1 cellular context compared by ENCODE assay signal in the genomic region with DNA sequence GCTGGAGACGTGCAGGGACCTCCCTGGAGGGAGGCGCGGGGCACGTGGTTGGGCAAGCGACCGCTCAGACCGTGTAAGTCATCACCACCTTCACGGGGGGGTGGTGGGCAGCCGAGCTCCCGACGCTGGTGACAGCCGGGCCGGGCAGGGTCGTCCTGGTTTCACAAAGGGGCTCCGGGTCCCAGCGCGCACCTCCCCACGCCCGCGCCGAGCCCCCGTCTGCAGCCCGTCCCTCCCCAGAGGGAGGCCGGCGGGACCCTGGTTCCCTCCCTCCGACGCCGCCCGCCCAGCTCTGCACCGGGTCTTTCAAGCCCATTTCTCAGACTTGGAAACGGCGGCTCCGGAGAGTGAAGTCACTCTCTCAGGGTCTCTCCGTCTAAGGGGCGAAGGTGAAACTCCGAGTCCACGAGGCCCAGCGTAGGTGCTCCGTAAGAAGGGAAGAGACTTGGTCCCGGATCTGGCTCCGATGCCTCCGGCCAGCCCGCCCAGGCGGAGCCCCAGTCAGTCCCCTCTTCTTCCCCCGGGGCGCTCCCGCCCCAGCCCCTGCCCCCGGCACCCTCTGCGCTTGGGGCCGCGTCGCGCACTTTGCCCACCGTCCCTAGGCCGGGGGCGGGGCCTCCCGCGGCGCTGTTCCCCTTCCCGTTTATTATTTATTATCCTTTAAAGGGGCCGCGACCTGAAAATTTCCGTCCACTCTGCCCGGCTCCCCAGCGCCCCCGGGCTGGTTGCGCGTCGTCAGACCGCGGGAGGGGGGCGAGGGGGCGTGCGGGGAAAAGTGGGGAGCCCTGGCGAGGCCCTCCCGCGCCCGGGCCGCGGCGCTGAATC.
TF ChIP-seq lines count a peak whose summit lies in the region.

No MANE protein-coding gene starts in this region.

TF ChIP-seq in HepG2, 621 proteins besides CTCF, POLR2A, EP300 and RAD21 (continues in another document):
- no peak for TF ChIP-seq DMTF1 (CRISPR knock-in tag; IDR thresholded peaks at IDR 0.05)
- peak; percentile 84 for TF ChIP-seq FOSL2 (CRISPR knock-in tag; IDR thresholded peaks at IDR 0.05)
- peak; percentile 95 for TF ChIP-seq SRSF1 (optimal IDR thresholded peaks at IDR 0.05; ENCODE audit: low read depth, low read length)
- 0 out of 2 replicates have a peak, but pooled peaks have one; percentile 62 for TF ChIP-seq ZFP36L2 (CRISPR knock-in tag; IDR thresholded peaks at IDR 0.05)
- TF ChIP-seq MLX (CRISPR knock-in tag; IDR thresholded peaks at IDR 0.05), result no peak
- TF ChIP-seq GABPB1 (CRISPR knock-in tag; IDR thresholded peaks at IDR 0.05), result peak; percentile 65
- TF ChIP-seq THAP7 (CRISPR knock-in tag; IDR thresholded peaks at IDR 0.05), result peak; percentile 22; the same call in 1 of the 2 replicates
- TF ChIP-seq SKI (IDR thresholded peaks at IDR 0.05; ENCODE audit: partially characterized antibody), result peak; percentile 20
- peak; percentile 16; the same call in 1 of the 2 replicates for TF ChIP-seq ZSCAN25 (CRISPR knock-in tag; IDR thresholded peaks at IDR 0.05)
- TF ChIP-seq FOXO1 (CRISPR knock-in tag; IDR thresholded peaks at IDR 0.05), result no peak; the same call in 1 of the 2 replicates
- TF ChIP-seq ZIK1 (CRISPR knock-in tag; IDR thresholded peaks at IDR 0.05; ENCODE audit: borderline replicate concordance, low read depth), result no peak
- TF ChIP-seq SOX5 (CRISPR knock-in tag; IDR thresholded peaks at IDR 0.05; ENCODE audit: borderline replicate concordance), result peak; percentile 21; the same call in 1 of the 2 replicates
- TF ChIP-seq ZNF335 (CRISPR knock-in tag; IDR thresholded peaks at IDR 0.05), result 0 out of 2 replicates have a peak, but pooled peaks have one; percentile 19
- peak; percentile 80 for TF ChIP-seq AGO1 (IDR thresholded peaks at IDR 0.05; ENCODE audit: low read depth, low read length, poor library complexity, severe bottlenecking)
- TF ChIP-seq, protein P1, sequence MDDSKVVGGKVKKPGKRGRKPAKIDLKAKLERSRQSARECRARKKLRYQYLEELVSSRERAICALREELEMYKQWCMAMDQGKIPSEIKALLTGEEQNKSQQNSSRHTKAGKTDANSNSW (CRISPR knock-in tag; IDR thresholded peaks at IDR 0.05; ENCODE audit: borderline replicate concordance), result no peak
- TF ChIP-seq ZNF350 (CRISPR knock-in tag; IDR thresholded peaks at IDR 0.05; ENCODE audit: borderline replicate concordance, low read depth), result peak; percentile 47; the same call in 1 of the 2 replicates
- no peak; the same call in none of the 2 replicates for TF ChIP-seq ZBTB7B (CRISPR knock-in tag; IDR thresholded peaks at IDR 0.05)
- peak; percentile 76 for TF ChIP-seq YY1 (IDR thresholded peaks at IDR 0.05; ENCODE audit: insufficient read depth, insufficient replicate concordance, low read depth, low read length)
- no peak for TF ChIP-seq ZNF180 (CRISPR knock-in tag; IDR thresholded peaks at IDR 0.05; ENCODE audit: borderline replicate concordance, low read depth)
- 0 out of 2 replicates have a peak, but pooled peaks have one; percentile 38 for TF ChIP-seq FIP1L1 (IDR thresholded peaks at IDR 0.05; ENCODE audit: borderline replicate concordance, insufficient read depth, low read depth, low read length)
- TF ChIP-seq ZNF878 (CRISPR knock-in tag; IDR thresholded peaks at IDR 0.05), result 0 out of 2 replicates have a peak, but pooled peaks have one; percentile 32
- TF ChIP-seq THAP9 (CRISPR knock-in tag; IDR thresholded peaks at IDR 0.05; ENCODE audit: borderline replicate concordance), result no peak; the same call in 1 of the 2 replicates
- no peak for TF ChIP-seq ZNF101 (CRISPR knock-in tag; IDR thresholded peaks at IDR 0.05; ENCODE audit: borderline replicate concordance, low read depth)
- TF ChIP-seq KDM3A (CRISPR knock-in tag; IDR thresholded peaks at IDR 0.05; ENCODE audit: low read depth), result no peak
- peak; percentile 59; the same call in 1 of the 2 replicates for TF ChIP-seq KDM2A (CRISPR knock-in tag; IDR thresholded peaks at IDR 0.05; ENCODE audit: borderline replicate concordance, low read depth)
- TF ChIP-seq, protein P2, sequence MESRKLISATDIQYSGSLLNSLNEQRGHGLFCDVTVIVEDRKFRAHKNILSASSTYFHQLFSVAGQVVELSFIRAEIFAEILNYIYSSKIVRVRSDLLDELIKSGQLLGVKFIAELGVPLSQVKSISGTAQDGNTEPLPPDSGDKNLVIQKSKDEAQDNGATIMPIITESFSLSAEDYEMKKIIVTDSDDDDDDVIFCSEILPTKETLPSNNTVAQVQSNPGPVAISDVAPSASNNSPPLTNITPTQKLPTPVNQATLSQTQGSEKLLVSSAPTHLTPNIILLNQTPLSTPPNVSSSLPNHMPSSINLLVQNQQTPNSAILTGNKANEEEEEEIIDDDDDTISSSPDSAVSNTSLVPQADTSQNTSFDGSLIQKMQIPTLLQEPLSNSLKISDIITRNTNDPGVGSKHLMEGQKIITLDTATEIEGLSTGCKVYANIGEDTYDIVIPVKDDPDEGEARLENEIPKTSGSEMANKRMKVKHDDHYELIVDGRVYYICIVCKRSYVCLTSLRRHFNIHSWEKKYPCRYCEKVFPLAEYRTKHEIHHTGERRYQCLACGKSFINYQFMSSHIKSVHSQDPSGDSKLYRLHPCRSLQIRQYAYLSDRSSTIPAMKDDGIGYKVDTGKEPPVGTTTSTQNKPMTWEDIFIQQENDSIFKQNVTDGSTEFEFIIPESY (CRISPR knock-in tag; IDR thresholded peaks at IDR 0.05), result peak; percentile 59; the same call in 1 of the 2 replicates
- TF ChIP-seq KAT2B (IDR thresholded peaks at IDR 0.05; ENCODE audit: borderline replicate concordance, low read depth, low read length), result no peak
- TF ChIP-seq ELK4 (CRISPR knock-in tag; IDR thresholded peaks at IDR 0.05; ENCODE audit: borderline replicate concordance), result no peak
- TF ChIP-seq HNF4A (CRISPR knock-in tag; IDR thresholded peaks at IDR 0.05), result peak; percentile 21; the same call in 1 of the 2 replicates
- TF ChIP-seq CCDC6 (CRISPR knock-in tag; IDR thresholded peaks at IDR 0.05), result no peak
- TF ChIP-seq RBM39 (IDR thresholded peaks at IDR 0.05; ENCODE audit: low read depth, low read length, poor library complexity, severe bottlenecking), result peak; percentile 64
- TF ChIP-seq ETV5 (CRISPR knock-in tag; IDR thresholded peaks at IDR 0.05; ENCODE audit: borderline replicate concordance), result peak; percentile 4
- TF ChIP-seq ZNF33B (CRISPR knock-in tag; IDR thresholded peaks at IDR 0.05), result no peak
- TF ChIP-seq TAF15 (IDR thresholded peaks at IDR 0.05; ENCODE audit: low read depth, low read length, poor library complexity, severe bottlenecking), result peak; percentile 12
- peak; percentile 75; the same call in 1 of the 2 replicates for TF ChIP-seq ZMYM2 (CRISPR knock-in tag; IDR thresholded peaks at IDR 0.05)
- peak; percentile 93 for TF ChIP-seq MAZ (IDR thresholded peaks at IDR 0.05; ENCODE audit: borderline replicate concordance, low read depth, low read length)
- TF ChIP-seq MAZ (CRISPR knock-in tag; IDR thresholded peaks at IDR 0.05; ENCODE audit: low read depth), result 0 out of 2 replicates have a peak, but pooled peaks have one; percentile 41
- TF ChIP-seq RNF2 (conservative IDR thresholded peaks at IDR 0.05; ENCODE audit: low read depth), result peak; percentile 38; the same call in 1 of the 2 replicates
- TF ChIP-seq SNAPC2 (CRISPR knock-in tag; IDR thresholded peaks at IDR 0.05), result 0 out of 2 replicates have a peak, but pooled peaks have one; percentile 16
- peak; percentile 82 for TF ChIP-seq PTBP1 (IDR thresholded peaks at IDR 0.05; ENCODE audit: low read depth, low read length, poor library complexity, severe bottlenecking)
- TF ChIP-seq, protein P3, sequence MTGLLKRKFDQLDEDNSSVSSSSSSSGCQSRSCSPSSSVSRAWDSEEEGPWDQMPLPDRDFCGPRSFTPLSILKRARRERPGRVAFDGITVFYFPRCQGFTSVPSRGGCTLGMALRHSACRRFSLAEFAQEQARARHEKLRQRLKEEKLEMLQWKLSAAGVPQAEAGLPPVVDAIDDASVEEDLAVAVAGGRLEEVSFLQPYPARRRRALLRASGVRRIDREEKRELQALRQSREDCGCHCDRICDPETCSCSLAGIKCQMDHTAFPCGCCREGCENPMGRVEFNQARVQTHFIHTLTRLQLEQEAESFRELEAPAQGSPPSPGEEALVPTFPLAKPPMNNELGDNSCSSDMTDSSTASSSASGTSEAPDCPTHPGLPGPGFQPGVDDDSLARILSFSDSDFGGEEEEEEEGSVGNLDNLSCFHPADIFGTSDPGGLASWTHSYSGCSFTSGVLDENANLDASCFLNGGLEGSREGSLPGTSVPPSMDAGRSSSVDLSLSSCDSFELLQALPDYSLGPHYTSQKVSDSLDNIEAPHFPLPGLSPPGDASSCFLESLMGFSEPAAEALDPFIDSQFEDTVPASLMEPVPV (CRISPR knock-in tag; IDR thresholded peaks at IDR 0.05), result no peak; the same call in 1 of the 2 replicates
